ENCODE assay signal across 23 cellular contexts in the genomic region with DNA sequence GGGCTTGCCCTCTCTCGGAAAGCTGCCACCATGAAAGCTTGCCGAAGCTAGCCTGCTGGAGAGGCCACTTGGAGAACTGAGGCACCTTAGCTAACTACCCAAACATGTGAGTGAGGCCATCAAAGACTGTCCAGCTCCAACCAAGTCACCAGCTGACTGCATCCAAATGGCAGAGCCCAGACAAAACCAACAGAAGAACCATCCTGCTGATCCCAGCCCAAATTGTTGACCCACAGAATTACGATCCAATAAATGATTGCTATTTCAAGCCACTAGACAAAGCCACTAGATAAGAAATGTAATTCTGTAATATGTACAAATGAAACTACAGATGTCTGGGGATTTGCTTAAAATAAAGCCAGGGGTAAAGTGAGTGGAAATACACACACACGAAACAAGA.
"Had no signal": no experiment of that assay in that cellular context is flagged by ENCODE, and none has a peak within 500 bp of the region (broad histone marks: within the 10 kb centered on the region; RNA-seq: fewer than 3 reads in every experiment).

No MANE protein-coding gene starts in this region.

- H3K27me3 ChIP-seq: cardiac muscle cell, hepatocyte, ovary, tibial artery had no signal

- H3K27me3 Mint-ChIP-seq: activated B cell treated with CpG ODN at 0.5 μM for 24 hours; activated CD4-positive, alpha-beta T cell treated with anti-CD3 and anti-CD28 coated beads for 36 hours; naive B cell had no signal

- H3K36me3 Mint-ChIP-seq: immature natural killer cell, naive B cell had no signal

- H3K9me3 Mint-ChIP-seq: activated B cell treated with CpG ODN at 0.5 μM for 24 hours; activated T-cell treated with anti-CD3 and anti-CD28 coated beads, Interleukin-2, amount 50 U/mL, for 4 hours; immature natural killer cell; naive B cell had no signal

- H3K4me3 ChIP-seq: cardiac muscle cell, hepatocyte, lower lobe of right lung, ovary, prostate gland, tibial artery had no signal

- H3K27ac ChIP-seq: cardiac muscle cell, lower lobe of right lung, ovary, tibial artery had no signal

- H3K9me3 ChIP-seq: ovary, prostate gland had no signal

- H3K27ac Mint-ChIP-seq: activated B cell treated with CpG ODN at 0.5 μM for 24 hours; activated CD4-positive, alpha-beta T cell treated with anti-CD3 and anti-CD28 coated beads for 36 hours; activated T-helper 2 cell treated with anti-CD3 and anti-CD28 coated beads, Interferon-gamma antibody, Interleukin-2, Interleukin-4, amounts not matched to agents 10 μg/mL and 5 μg/mL and 100 μg/mL, durations not matched to agents 14 hours and 24 hours and 36 hours had no signal

- ATAC-seq: activated CD4-positive, alpha-beta T cell treated with anti-CD3 and anti-CD28 coated beads for 36 hours; activated T-cell treated with anti-CD3 and anti-CD28 coated beads, Interleukin-2, amount 50 U/mL, for 4 hours; left lobe of liver; lower lobe of right lung had no signal

- H3K36me3 ChIP-seq: cardiac muscle cell, lower lobe of right lung, ovary, prostate gland, tibial artery had no signal

- DNase-seq: activated B cell treated with CpG ODN at 0.5 μM for 24 hours; activated CD4-positive, alpha-beta T cell treated with anti-CD3 and anti-CD28 coated beads for 36 hours; activated CD8-positive, alpha-beta memory T cell treated with anti-CD3 and anti-CD28 coated beads, Interleukin-2, amount 50 U/mL, for 48 hours; activated naive CD4-positive, alpha-beta T cell treated with anti-CD3 and anti-CD28 coated beads for 36 hours; activated naive CD8-positive, alpha-beta T cell treated with anti-CD3 and anti-CD28 coated beads, Interleukin-2, amount 10 ng/mL, durations not matched to agents 7 days and 5 days; activated T-cell treated with anti-CD3 and anti-CD28 coated beads, Interleukin-2, amount 50 U/mL, for 4 hours; erythroblast; glutamatergic neuron; immature natural killer cell; lower lobe of right lung; mesendoderm; naive B cell; ovary; stimulated activated CD4-positive, alpha-beta T cell treated with anti-CD3 and anti-CD28 coated beads, Interleukin-4, amount 100 ng/mL, for 1 hour; stimulated activated naive CD4-positive, alpha-beta T cell treated with Interleukin-2 at 50 U/mL for 16 hours; substantia nigra; T1000; tibial artery had no signal

- H3K4me3 Mint-ChIP-seq: activated B cell treated with CpG ODN at 0.5 μM for 24 hours; activated CD4-positive, alpha-beta T cell treated with anti-CD3 and anti-CD28 coated beads for 36 hours; activated naive CD4-positive, alpha-beta T cell treated with anti-CD3 and anti-CD28 coated beads for 36 hours; activated naive CD8-positive, alpha-beta T cell treated with anti-CD3 and anti-CD28 coated beads, Interleukin-2, amount 10 ng/mL, durations not matched to agents 7 days and 5 days; activated T-cell treated with anti-CD3 and anti-CD28 coated beads, Interleukin-2, amount 50 U/mL, for 4 hours; immature natural killer cell had no signal
